ENCODE assay signal across 8 cellular contexts in genomic region chr4:9123516-9124126, GRCh38. TPM values are rescaled to one million over a fixed set of nuclear protein-coding genes. Genes with fewer than 3 reads are reported as not detected.
A peak's percentile ranks its signal among the peaks of the same experiment; 100 is the strongest.
DNase-seq lines count a peak whose midpoint lies in the region; ATAC-seq, FAIRE-seq and TF ChIP-seq lines count a peak whose summit lies in the region.
"Not testable (repeated sequence)": the region's sequence is repeated elsewhere in the genome, so short reads cannot be mapped to it uniquely, and the experiment has no call there.

No MANE protein-coding gene starts in this region.

- H4K20me1 ChIP-seq in HCT116 (ENCODE audit: insufficient read depth); K562 (replicated peaks; ENCODE audit: control insufficient read depth, insufficient read depth, low read length): not testable (repeated sequence)

- not testable (repeated sequence) for H3K27ac ChIP-seq in CD4-positive, alpha-beta T cell (ENCODE audit: low read depth, low read length); HCT116 (ENCODE audit: low read depth, low read length); K562 (ENCODE audit: extremely low read depth, low read depth, low read length); neutrophil
- H3K27ac ChIP-seq in heart left ventricle = peak overlapping the region in 2 of 12 donors; percentile 22 to 32

- not testable (repeated sequence) for BruUV-seq in HCT116 (replicated peaks; lab: Mats Ljungman, UMichigan); K562 (replicated peaks; lab: Mats Ljungman, UMichigan)

- H3K4me2 ChIP-seq in HCT116 (ENCODE audit: low read length) = peak overlapping the region; percentile 59
- H3K4me2 ChIP-seq in K562 (ENCODE audit: insufficient read depth, low read length) = not testable (repeated sequence)

- not testable (repeated sequence) for H3K27me3 ChIP-seq in CD4-positive, alpha-beta T cell (ENCODE audit: control insufficient read depth, insufficient read depth, low read length); HCT116 (ENCODE audit: insufficient read depth, low read length); K562 (ENCODE audit: control insufficient read depth in 2 of 2, insufficient read depth in 2 of 2, low read length in 2 of 2); heart left ventricle
- peaks cover 32% of the 10 kb centered on the region for H3K27me3 ChIP-seq in neutrophil

- FAIRE-seq in K562 (lab: Jason Lieb, UNC) = not testable (repeated sequence)

- H3K4me1 Mint-ChIP-seq in CD4-positive, alpha-beta T cell (ENCODE audit: low read depth); activated CD4-positive, alpha-beta T cell treated with anti-CD3 and anti-CD28 coated beads for 36 hours: not testable (repeated sequence)

- H3K27me3 Mint-ChIP-seq in CD4-positive, alpha-beta T cell = peaks cover 15% of the 10 kb centered on the region
- not testable (repeated sequence) for H3K27me3 Mint-ChIP-seq in activated CD4-positive, alpha-beta T cell treated with anti-CD3 and anti-CD28 coated beads for 36 hours

- not testable (repeated sequence) for H3K4me3 ChIP-seq in HCT116 (replicated peaks in 1 of 2; ENCODE audit: low read depth in 1 of 2, low read length in 2 of 2); K562; neutrophil (ENCODE audit: low read depth in 1 of 2, low read length in 1 of 2)
- peak overlapping the region in 3 of 12 donors; percentile 7 to 29 (median 22) for H3K4me3 ChIP-seq in heart left ventricle

- peak in 6 of 10 experiments; percentile 3 to 29 (median 8) for DNase-seq in CD4-positive, alpha-beta T cell
- DNase-seq in HCT116 (ENCODE audit: low read depth, low spot score) (peak; percentile 75), NCI-H524 (lab: John Stamatoyannopoulos, UW) (peak; percentile 39 to 73), K562 (ENCODE audit: extremely low read depth in 1 of 4, low spot score in 3 of 4) (peak in 3 of 4 experiments; percentile 10 to 43 (median 15)), heart left ventricle (peak in 2 of 5 donors; percentile 31 to 46)
- peak; percentile 41 for DNase-seq in activated CD4-positive, alpha-beta T cell treated with anti-CD3 and anti-CD28 coated beads for 36 hours
- DNase-seq in stimulated activated CD8-positive, alpha-beta memory T cell treated with anti-CD3 and anti-CD28 coated beads, Interleukin-7, amount 100 ng/mL, for 1 hour (ENCODE audit: low read depth in 2 of 2) = peak; percentile 2 to 7

- TF ChIP-seq POLR2A in HCT116 (IDR thresholded peaks at IDR 0.05; ENCODE audit: borderline replicate concordance, extremely low read depth, insufficient read depth, insufficient read length); K562 (conservative IDR thresholded peaks at IDR 0.05); heart left ventricle (IDR thresholded peaks at IDR 0.05): not testable (repeated sequence)

- TF ChIP-seq CTCF in CD4-positive, alpha-beta T cell (IDR thresholded peaks at IDR 0.05) = peak; percentile 73
- TF ChIP-seq CTCF in HCT116 (IDR thresholded peaks at IDR 0.05 in 2 of 3, conservative IDR thresholded peaks at IDR 0.05 in 1 of 3; ENCODE audit: borderline replicate concordance in 1 of 3, insufficient read depth in 1 of 3, low read depth in 2 of 3, low read length in 2 of 3) (peak; percentile 68 to 75 (median 69)), K562 (IDR thresholded peaks at IDR 0.05 in 2 of 3, conservative IDR thresholded peaks at IDR 0.05 in 1 of 3; ENCODE audit: insufficient read depth in 2 of 3, low read depth in 1 of 3, low read length in 3 of 3) (peak; percentile 52 to 61 (median 61); a peak in 5 of 6 replicates), heart left ventricle (IDR thresholded peaks at IDR 0.05) (peak; percentile 61 to 88 (median 84)), neutrophil (IDR thresholded peaks at IDR 0.05) (peak; percentile 72)

- not testable (repeated sequence) for H3K36me3 Mint-ChIP-seq in CD4-positive, alpha-beta T cell (ENCODE audit: low read depth); activated CD4-positive, alpha-beta T cell treated with anti-CD3 and anti-CD28 coated beads for 36 hours (ENCODE audit: low read depth)

- H3K9me3 ChIP-seq in CD4-positive, alpha-beta T cell (ENCODE audit: control insufficient read depth, low read length); HCT116 (ENCODE audit: control insufficient read depth in 1 of 2, insufficient read depth in 1 of 2, low read depth in 1 of 2, low read length in 2 of 2); K562 (replicated peaks; ENCODE audit: control insufficient read depth, insufficient read depth, low read depth, low read length); heart left ventricle; neutrophil: not testable (repeated sequence)

- H3K9me3 Mint-ChIP-seq in CD4-positive, alpha-beta T cell; activated CD4-positive, alpha-beta T cell treated with anti-CD3 and anti-CD28 coated beads for 36 hours (ENCODE audit: low read depth): not testable (repeated sequence)

- CTCF ChIA-PET in CD4-positive, alpha-beta T cell (lab: Charles Lee); activated CD4-positive, alpha-beta T cell treated with anti-CD3 and anti-CD28 coated beads for 36 hours (lab: Charles Lee): not testable (repeated sequence)
- CTCF ChIA-PET in HCT116 (lab: Charles Lee) = interaction anchor here (0.7 kb wide), 1 partner anchor 123 kb away, joined by 3 read pairs; no protein-coding TSS in a partner anchor
- CTCF ChIA-PET in K562 (lab: Yijun Ruan, JAX; ENCODE audit: low intra/inter-chr PET ratio) = interaction anchor here (0.7 kb wide), 1 partner anchor 123 kb away, joined by 3 read pairs; no protein-coding TSS in a partner anchor

- POLR2A ChIA-PET in CD4-positive, alpha-beta T cell (lab: Charles Lee); HCT116 (lab: Charles Lee); activated CD4-positive, alpha-beta T cell treated with anti-CD3 and anti-CD28 coated beads for 36 hours (lab: Charles Lee); K562 (lab: Yijun Ruan, JAX): not testable (repeated sequence)

- RAD21 ChIA-PET in HCT116 (lab: Charles Lee; ENCODE audit: low non-redundant PET in 1 of 2, low total read pairs in 2 of 2, uncharacterized antibody in 2 of 2, unreplicated experiment in 2 of 2) = not testable (repeated sequence)

- H3K4me3 Mint-ChIP-seq in CD4-positive, alpha-beta T cell; activated CD4-positive, alpha-beta T cell treated with anti-CD3 and anti-CD28 coated beads for 36 hours: not testable (repeated sequence)

- not testable (repeated sequence) for TF ChIP-seq EP300 in K562 (IDR thresholded peaks at IDR 0.05; ENCODE audit: low read length)

- H3K9me2 ChIP-seq in HCT116 (ENCODE audit: insufficient read depth) = not testable (repeated sequence)

- in situ Hi-C loops in K562 (cut with MboI) = not testable (repeated sequence)

- not testable (repeated sequence) for H3K36me3 ChIP-seq in HCT116 (ENCODE audit: control insufficient read depth in 1 of 2, insufficient read depth in 2 of 2, low read length in 2 of 2); K562 (ENCODE audit: control insufficient read depth, insufficient read depth, low read length); heart left ventricle; neutrophil

- intact Hi-C loops in CD4-positive, alpha-beta T cell (cut with DNase I, micrococcal nuclease) = loop anchor here in 1 of 2 experiments (5.0 kb wide), 1 partner anchor 121 kb away; no protein-coding TSS in a partner anchor
- intact Hi-C loops in HCT116 (cut with micrococcal nuclease) = loop anchor here (2.0 to 5.0 kb wide), 3 partner anchors 123 to 181 kb away; no protein-coding TSS in a partner anchor
- intact Hi-C loops in activated CD4-positive, alpha-beta T cell treated with anti-CD3 and anti-CD28 coated beads for 36 hours (cut with DNase I, micrococcal nuclease) = loop anchor here (1.0 to 5.0 kb wide), 2 partner anchors 121 to 123 kb away; no protein-coding TSS in a partner anchor
- intact Hi-C loops in K562 (cut with micrococcal nuclease) = loop anchor here (5.0 kb wide), 2 partner anchors 121 to 181 kb away; no protein-coding TSS in a partner anchor
- intact Hi-C loops in heart left ventricle (cut with DNase I) = loop anchor here in 7 of 10 donors (2.0 to 5.0 kb wide), 2 partner anchors 121 to 123 kb away; no protein-coding TSS in a partner anchor

- not testable (repeated sequence) for H3K4me1 ChIP-seq in HCT116 (ENCODE audit: control insufficient read depth in 1 of 2, insufficient read depth in 2 of 2, low read length in 2 of 2); K562 (replicated peaks in 1 of 2; ENCODE audit: control insufficient read depth in 2 of 2, insufficient read depth in 2 of 2, low read length in 2 of 2); neutrophil (ENCODE audit: control insufficient read depth in 1 of 2, insufficient read depth in 1 of 2, low read depth in 1 of 2, low read length in 1 of 2)
- peaks cover 0 to 22% (median 2%) of the 10 kb centered on the region in 12 donors for H3K4me1 ChIP-seq in heart left ventricle

- not testable (repeated sequence) for H3K9me1 ChIP-seq in K562 (ENCODE audit: control insufficient read depth, insufficient read depth, low read length)

- not testable (repeated sequence) for H3K27ac Mint-ChIP-seq in CD4-positive, alpha-beta T cell; activated CD4-positive, alpha-beta T cell treated with anti-CD3 and anti-CD28 coated beads for 36 hours

- WGBS in K562 (ENCODE audit: insufficient coverage, low coverage, missing lambda C conversion rate) = 2% methylated on average over 14 of the region's 15 CpGs
- 1 to 6% (median 4%) methylated on average over 15 of the region's 15 CpGs for WGBS in heart left ventricle, 4 donors

- H2AFZ ChIP-seq in HCT116 (ENCODE audit: low read depth, low read length, poor library complexity, severe bottlenecking) = peak overlapping the region; percentile 51
- not testable (repeated sequence) for H2AFZ ChIP-seq in K562 (ENCODE audit: low read depth, low read length)

- H3K79me2 ChIP-seq in HCT116 (ENCODE audit: insufficient read depth, low read length); K562 (ENCODE audit: control insufficient read depth, insufficient read depth, low read length): not testable (repeated sequence)

- H3K9ac ChIP-seq in HCT116 (ENCODE audit: low read length); K562 (ENCODE audit: insufficient read depth in 1 of 2, low read depth in 2 of 2, low read length in 2 of 2): not testable (repeated sequence)

- ATAC-seq in CD4-positive, alpha-beta T cell (ENCODE audit: poor library complexity); activated CD4-positive, alpha-beta T cell treated with anti-CD3 and anti-CD28 coated beads for 36 hours; K562; heart left ventricle: not testable (repeated sequence)
- ATAC-seq in HCT116 = peak; percentile 61

- TF ChIP-seq RAD21 in HCT116 (IDR thresholded peaks at IDR 0.05; ENCODE audit: low read depth) (peak; percentile 85), K562 (CRISPR knock-in tag; conservative IDR thresholded peaks at IDR 0.05 in 1 of 2, IDR thresholded peaks at IDR 0.05 in 1 of 2) (peak; percentile 41 to 72; a peak in 3 of 4 replicates)

RNA-seq across cellular contexts. Expression of gene FAM90A26, which starts 46.6 kb away (rescaled TPM):
- total RNA-seq in CD4-positive, alpha-beta T cell = under 1 TPM in 1 of 2 experiments, not detected in 1; 0.08 TPM
- total RNA-seq in HCT116 (2021; ENCODE audit: unreplicated experiment) = not detected
- polyA plus RNA-seq in HCT116 (2012) = not detected in 2 replicates
- not detected for total RNA-seq in activated CD4-positive, alpha-beta T cell treated with anti-CD3 and anti-CD28 coated beads for 36 hours
- total RNA-seq in K562 (2011; cell fraction: chromatin; rRNA removed; ENCODE audit: low replicate concordance) = not detected in 2 replicates
- total RNA-seq in K562 (2011; cell fraction: nucleolus; rRNA removed) = not detected in 2 replicates
- total RNA-seq in K562 (2011; cell fraction: nucleoplasm; rRNA removed) = not detected in 2 replicates
- total RNA-seq in K562 (2014; rRNA removed) = not detected in 2 replicates
- total RNA-seq in K562 (2014; rRNA removed; fragmentation: Illumina TruSeq; extraction: Trizol) = not detected in 2 replicates
- total RNA-seq in K562 (2015; rRNA removed; fragmentation: Illumina TruSeq; extraction: Trizol) = not detected in 2 replicates
- total RNA-seq in K562 (2021) = not detected in 2 replicates
- not detected in 2 replicates for polyA plus RNA-seq in K562 (2011; rRNA removed)
- not detected in 2 replicates for polyA plus RNA-seq in K562 (2011; cell fraction: cytosol; rRNA removed)
- polyA plus RNA-seq in K562 (2011; cell fraction: nucleus; rRNA removed) = not detected in 2 replicates
- polyA plus RNA-seq in K562 (2012) = not detected in 2 replicates
- not detected in 2 replicates for polyA plus RNA-seq in K562 (2014; fragmentation: Illumina TruSeq; extraction: Trizol)
- not detected for polyA plus RNA-seq in K562 (2014; fragmentation: Nextera tagmentation; extraction: Ambion mirVana)
- not detected in 2 replicates for polyA plus RNA-seq in K562 (2014; rRNA removed)
- polyA minus RNA-seq in K562 (2011; rRNA and poly(A)+ RNA removed) = not detected in 2 replicates
- not detected in 2 replicates for polyA minus RNA-seq in K562 (2011; cell fraction: cytosol; rRNA and poly(A)+ RNA removed)
- polyA minus RNA-seq in K562 (2011; cell fraction: nucleus; rRNA and poly(A)+ RNA removed) = not detected in 2 replicates
- total RNA-seq in heart left ventricle = not detected
- not detected for polyA plus RNA-seq in heart left ventricle
